Comparison of ENCODE assay signal across 23 cellular contexts in genomic region chr12:89429539-89429938, GRCh38.
"Had no signal": no experiment of that assay in that cellular context is flagged by ENCODE, and none has a peak within 500 bp of the region (broad histone marks: within the 10 kb centered on the region; RNA-seq: fewer than 3 reads in every experiment).

No MANE protein-coding gene starts in this region.

- H3K9me3 Mint-ChIP-seq: naive thymus-derived CD8-positive, alpha-beta T cell; stimulated activated naive B cell treated with anti-CD40 and anti-IgM and Interleukin-4, amounts not matched to agents 10 μg/mL and 1 μg/mL and 100 μg/mL, for 72 hours; stimulated activated naive CD8-positive, alpha-beta T cell treated with anti-CD3 and anti-CD28 coated beads, Interleukin-15, Interleukin-2, amounts not matched to agents 100 ng/mL and 50 ng/mL, for 24 hours had no signal

- DNase-seq: effector memory CD4-positive, alpha-beta T cell; erythroblast; esophagus squamous epithelium; foreskin melanocyte; glutamatergic neuron; heart right ventricle; hippocampal formation; islet precursor cell; kidney glomerular epithelial cell; left colon; left ventricle myocardium superior; lower lobe of right lung; naive thymus-derived CD8-positive, alpha-beta T cell; right lobe of liver; small intestine; stimulated activated CD4-positive, alpha-beta T cell treated with anti-CD3 and anti-CD28 coated beads, Interleukin-15, amount 100 ng/mL, for 24 hours; stimulated activated CD4-positive, alpha-beta T cell treated with anti-CD3 and anti-CD28 coated beads, Interleukin-2, amount 100 ng/mL, for 48 hours; stimulated activated naive B cell treated with anti-CD40 and anti-IgM and Interleukin-4, amounts not matched to agents 10 μg/mL and 1 μg/mL and 100 μg/mL, for 72 hours; upper lobe of left lung had no signal

- H3K27ac Mint-ChIP-seq: dendritic cell treated with granulocyte-macrophage colony-stimulating factor and Interleukin-4, amounts not matched to agents 40 ng/mL and 50 ng/mL, for 4 days; progenitor cell of endocrine pancreas; stimulated activated naive B cell treated with anti-CD40 and anti-IgM and Interleukin-4, amounts not matched to agents 10 μg/mL and 1 μg/mL and 100 μg/mL, for 72 hours; stimulated activated naive CD8-positive, alpha-beta T cell treated with anti-CD3 and anti-CD28 coated beads, Interleukin-15, Interleukin-2, amounts not matched to agents 100 ng/mL and 50 ng/mL, for 24 hours had no signal

- ATAC-seq: heart right ventricle; left colon; left ventricle myocardium superior; lower lobe of right lung; naive thymus-derived CD8-positive, alpha-beta T cell; stimulated activated naive B cell treated with anti-CD40 and anti-IgM and Interleukin-4, amounts not matched to agents 10 μg/mL and 1 μg/mL and 100 μg/mL, for 72 hours had no signal

- H3K27me3 Mint-ChIP-seq: dendritic cell treated with granulocyte-macrophage colony-stimulating factor and Interleukin-4, amounts not matched to agents 40 ng/mL and 50 ng/mL, for 4 days; naive thymus-derived CD8-positive, alpha-beta T cell; progenitor cell of endocrine pancreas; stimulated activated naive B cell treated with anti-CD40 and anti-IgM and Interleukin-4, amounts not matched to agents 10 μg/mL and 1 μg/mL and 100 μg/mL, for 72 hours; stimulated activated naive CD8-positive, alpha-beta T cell treated with anti-CD3 and anti-CD28 coated beads, Interleukin-15, Interleukin-2, amounts not matched to agents 100 ng/mL and 50 ng/mL, for 24 hours had no signal

- H3K4me3 Mint-ChIP-seq: dendritic cell treated with granulocyte-macrophage colony-stimulating factor and Interleukin-4, amounts not matched to agents 40 ng/mL and 50 ng/mL, for 4 days; naive thymus-derived CD8-positive, alpha-beta T cell; neural crest cell; stimulated activated naive B cell treated with anti-CD40 and anti-IgM and Interleukin-4, amounts not matched to agents 10 μg/mL and 1 μg/mL and 100 μg/mL, for 72 hours; stimulated activated naive CD8-positive, alpha-beta T cell treated with anti-CD3 and anti-CD28 coated beads, Interleukin-15, Interleukin-2, amounts not matched to agents 100 ng/mL and 50 ng/mL, for 24 hours had no signal
